In genomic region chr12:10027311-10028099, GRCh38 we compare ENCODE assay signal across 13 cellular contexts. TPM values are rescaled to one million over a fixed set of nuclear protein-coding genes. Genes with fewer than 3 reads are reported as not detected.
DNase-seq lines count a peak whose midpoint lies in the region; ATAC-seq, FAIRE-seq and TF ChIP-seq lines count a peak whose summit lies in the region.
"Had no signal": no experiment of that assay in that cellular context is flagged by ENCODE, and none has a peak within 500 bp of the region (broad histone marks: within the 10 kb centered on the region; RNA-seq: fewer than 3 reads in every experiment).

No MANE protein-coding gene starts in this region.

- TF ChIP-seq CTCF in right lobe of liver (IDR thresholded peaks at IDR 0.05) = no peak
- TF ChIP-seq CTCF in HepG2 (CRISPR knock-in tag; IDR thresholded peaks at IDR 0.05) = no peak
- TF ChIP-seq CTCF in fibroblast of villous mesenchyme (IDR thresholded peaks at IDR 0.05; ENCODE audit: insufficient read depth, low read depth, low read length) = no peak

- peak in 3 of 4 donors; percentile 32 to 54 (median 36) for ATAC-seq in right lobe of liver
- ATAC-seq in HepG2 = no peak
- no peak for ATAC-seq in GM18520 (IDR thresholded peaks at IDR 0.05; ENCODE audit: unreplicated experiment)
- ATAC-seq: Panc1 had no signal

- TF ChIP-seq EP300 in HepG2 (IDR thresholded peaks at IDR 0.05; ENCODE audit: low read depth in 2 of 2, low read length in 2 of 2) (no peak), HepG2 (CRISPR knock-in tag; IDR thresholded peaks at IDR 0.05; ENCODE audit: borderline replicate concordance) (no peak)

- no peak overlapping the region for H2AFZ ChIP-seq in HepG2 (ENCODE audit: low read length)

- H3K27me3 ChIP-seq in right lobe of liver (no peaks in the 10 kb centered on the region), HepG2 (ENCODE audit: control insufficient read depth in 1 of 2, insufficient read depth in 2 of 2, low read length in 2 of 2) (peaks cover 0 to 9% of the 10 kb centered on the region in 2 experiments; a peak in 2 of 5 replicates), small intestine (ENCODE audit: control insufficient read depth in 2 of 2, insufficient read depth in 2 of 2, low read length in 2 of 2) (no peaks in the 10 kb centered on the region)

- H3K79me2 ChIP-seq in HepG2 (ENCODE audit: insufficient read depth, low read length) = no peaks in the 10 kb centered on the region

- H3K27ac ChIP-seq in right lobe of liver (no peak overlapping the region), HepG2 (ENCODE audit: extremely low read length, insufficient read depth, low read length) (no peak overlapping the region), small intestine (ENCODE audit: low read depth in 1 of 2, low read length in 1 of 2) (no peak overlapping the region)

- CTCF ChIA-PET in HepG2 (lab: Yijun Ruan, JAX; ENCODE audit: low intra/inter-chr PET ratio, low total read pairs) = no interaction called here

- TF ChIP-seq POLR2A in right lobe of liver (IDR thresholded peaks at IDR 0.05) (no peak), HepG2 (IDR thresholded peaks at IDR 0.05; ENCODE audit: insufficient read depth in 1 of 2, low read depth in 2 of 2, low read length in 2 of 2) (no peak)

- in situ Hi-C loops in HepG2 (cut with HindIII; ENCODE audit: extremely low pct_ligation_motif_present, low pct_unique_long_range_greater_than_20kb) (no loop called here), SK-MEL-5 (cut with HindIII; ENCODE audit: low pct_unique_long_range_greater_than_20kb, low sequenced_read_pairs) (no loop called here)

- H4K20me1 ChIP-seq in HepG2 (ENCODE audit: insufficient read depth, low read length) = no peaks in the 10 kb centered on the region

- 22% methylated on average over 6 of the region's 7 CpGs for WGBS in right lobe of liver (ENCODE audit: insufficient coverage, low coverage, low lambda C conversion rate, missing lambda C conversion rate)
- WGBS in HepG2 (ENCODE audit: low lambda C conversion rate) = 8% methylated on average over 7 of the region's 7 CpGs
- 56 to 71% (median 61%) methylated on average over 7 of the region's 7 CpGs for WGBS in small intestine, 3 donors

- H3K4me2 ChIP-seq in HepG2 (ENCODE audit: low read depth, low read length) = no peak overlapping the region

- no peak for TF ChIP-seq RAD21 in HepG2 (CRISPR knock-in tag; IDR thresholded peaks at IDR 0.05)

- FAIRE-seq in HepG2 (lab: Jason Lieb, UNC) = no peak
- no peak for FAIRE-seq in small intestine (lab: Jason Lieb, UNC)

- DNase-seq in right lobe of liver = no peak
- no peak for DNase-seq in HepG2 (ENCODE audit: low spot score)
- DNase-seq in SK-MEL-5 (ENCODE audit: low read depth, low spot score) = peak; percentile 80
- peak; percentile 51 for DNase-seq in fibroblast of villous mesenchyme (ENCODE audit: low read depth)
- no peak for DNase-seq in anterior cingulate cortex (lab: John Stamatoyannopoulos, UW)
- no peak for DNase-seq in small intestine
- no peak for DNase-seq in NCI-H446 treated with DMSO at 0.1 percent for 48 hours (lab: John Stamatoyannopoulos, UW)
- DNase-seq: activated CD4-positive, alpha-beta T cell treated with anti-CD3 and anti-CD28 coated beads for 4 hours; activated naive CD4-positive, alpha-beta T cell treated with anti-CD3 and anti-CD28 coated beads for 36 hours; NCI-H1694 treated with DMSO at 0.1 percent for 48 hours; stimulated activated CD4-positive, alpha-beta T cell treated with anti-CD3 and anti-CD28 coated beads, Interleukin-4, amount 100 ng/mL, for 4 hours had no signal

- H3K4me1 ChIP-seq in right lobe of liver = no peaks in the 10 kb centered on the region
- H3K4me1 ChIP-seq in HepG2 (ENCODE audit: insufficient read depth, low read length) = no peaks in the 10 kb centered on the region
- H3K4me1 ChIP-seq in small intestine (ENCODE audit: control insufficient read depth in 2 of 2, insufficient read depth in 1 of 2, low read depth in 1 of 2, low read length in 1 of 2) = no peaks in the 10 kb centered on the region

- H3K4me3 ChIP-seq in right lobe of liver (no peak overlapping the region), HepG2 (replicated peaks in 1 of 3; ENCODE audit: insufficient read depth in 1 of 3, low read depth in 2 of 3, low read length in 3 of 3) (no peak overlapping the region), fibroblast of villous mesenchyme (ENCODE audit: low read depth, low read length) (no peak overlapping the region), small intestine (ENCODE audit: low read depth in 1 of 2, low read length in 2 of 2) (no peak overlapping the region)

- intact Hi-C loops in right lobe of liver (cut with DNase I) = no loop called here
- intact Hi-C loops in HepG2 (cut with micrococcal nuclease; ENCODE audit: unreplicated experiment) = no loop called here

- no TSS peak for BruUV-seq in HepG2 (replicated peaks; lab: Mats Ljungman, UMichigan)

- POLR2A ChIA-PET in HepG2 (lab: Yijun Ruan, JAX) = no interaction called here

- no peaks in the 10 kb centered on the region for H3K9me3 ChIP-seq in right lobe of liver
- no peaks in the 10 kb centered on the region for H3K9me3 ChIP-seq in HepG2 (ENCODE audit: low read length)
- H3K9me3 ChIP-seq in small intestine (ENCODE audit: control insufficient read depth, low read depth) = no peaks in the 10 kb centered on the region

- H3K36me3 ChIP-seq in right lobe of liver (no peaks in the 10 kb centered on the region), HepG2 (replicated peaks in 1 of 2; ENCODE audit: control insufficient read depth in 1 of 2, insufficient read depth in 2 of 2, low read length in 2 of 2) (no peaks in the 10 kb centered on the region), small intestine (ENCODE audit: control insufficient read depth in 2 of 2, insufficient read depth in 2 of 2, low read length in 2 of 2) (no peaks in the 10 kb centered on the region)

- H3K9ac ChIP-seq in HepG2 (ENCODE audit: insufficient read depth, low read depth, low read length) = no peak overlapping the region

RNA-seq across cellular contexts. Expression of gene CLEC9A, which starts 3.0 kb away (rescaled TPM):
- not detected for total RNA-seq in right lobe of liver
- total RNA-seq in HepG2 (2016; rRNA removed; fragmentation: Illumina TruSeq; extraction: Trizol) = not detected in 2 replicates
- not detected in 2 replicates for total RNA-seq in HepG2 (2016; cell fraction: cytosol; rRNA removed; fragmentation: Illumina TruSeq; extraction: Trizol; ENCODE audit: low read depth)
- not detected in 2 replicates for total RNA-seq in HepG2 (2016; cell fraction: insoluble cytoplasmic fraction; rRNA removed; fragmentation: Illumina TruSeq; extraction: Trizol)
- total RNA-seq in HepG2 (2016; cell fraction: membrane; rRNA removed; fragmentation: Illumina TruSeq; extraction: Trizol) = not detected in 2 replicates
- total RNA-seq in HepG2 (2016; cell fraction: nucleus; rRNA removed; fragmentation: Illumina TruSeq; extraction: Trizol) = not detected in 2 replicates
- not detected in 2 replicates for polyA plus RNA-seq in HepG2 (2011; rRNA removed)
- not detected in 2 replicates for polyA plus RNA-seq in HepG2 (2011; cell fraction: cytosol; rRNA removed)
- polyA plus RNA-seq in HepG2 (2011; cell fraction: nucleus; rRNA removed) = not detected in 2 replicates
- polyA plus RNA-seq in HepG2 (2012) = not detected in 2 replicates
- polyA plus RNA-seq in HepG2 (2016; cell fraction: cytosol; fragmentation: Illumina TruSeq; extraction: Trizol; ENCODE audit: low read depth) = not detected in 2 replicates
- polyA plus RNA-seq in HepG2 (2016; cell fraction: insoluble cytoplasmic fraction; fragmentation: Illumina TruSeq; extraction: Trizol; ENCODE audit: low read depth) = not detected in 2 replicates
- polyA plus RNA-seq in HepG2 (2016; cell fraction: membrane; fragmentation: Illumina TruSeq; extraction: Trizol; ENCODE audit: low read depth) = not detected in 2 replicates
- not detected in 2 replicates for polyA plus RNA-seq in HepG2 (2016; cell fraction: nucleus; fragmentation: Illumina TruSeq; extraction: Trizol; ENCODE audit: insufficient read depth, low read depth)
- not detected in 2 replicates for polyA minus RNA-seq in HepG2 (2011; rRNA and poly(A)+ RNA removed; ENCODE audit: low replicate concordance)
- polyA minus RNA-seq in HepG2 (2011; cell fraction: cytosol; rRNA and poly(A)+ RNA removed) = not detected in 2 replicates
- polyA minus RNA-seq in HepG2 (2011; cell fraction: nucleus; rRNA and poly(A)+ RNA removed) = not detected in 2 replicates
- not detected in 2 replicates for total RNA-seq in SK-MEL-5 (2014; rRNA removed; shearing (Covaris generic))
- not detected in 2 replicates for polyA plus RNA-seq in SK-MEL-5 (2015; cell fraction: cytosol; rRNA removed)
- not detected in 2 replicates for polyA plus RNA-seq in SK-MEL-5 (2015; cell fraction: nucleus; rRNA removed)
- not detected in 2 replicates for total RNA-seq in fibroblast of villous mesenchyme
- polyA plus RNA-seq in small intestine = under 1 TPM in 1 of 3 donors, not detected in 2; 0.12 TPM
- total RNA-seq: activated naive CD4-positive, alpha-beta T cell treated with anti-CD3 and anti-CD28 coated beads for 36 hours had no signal

RNA-seq across cellular contexts. Expression of gene CLEC12B, which starts 17.1 kb away (rescaled TPM):
- total RNA-seq in right lobe of liver = not detected
- not detected in 2 replicates for total RNA-seq in HepG2 (2016; rRNA removed; fragmentation: Illumina TruSeq; extraction: Trizol)
- not detected in 2 replicates for total RNA-seq in HepG2 (2016; cell fraction: cytosol; rRNA removed; fragmentation: Illumina TruSeq; extraction: Trizol; ENCODE audit: low read depth)
- total RNA-seq in HepG2 (2016; cell fraction: insoluble cytoplasmic fraction; rRNA removed; fragmentation: Illumina TruSeq; extraction: Trizol) = not detected in 2 replicates
- not detected in 2 replicates for total RNA-seq in HepG2 (2016; cell fraction: membrane; rRNA removed; fragmentation: Illumina TruSeq; extraction: Trizol)
- total RNA-seq in HepG2 (2016; cell fraction: nucleus; rRNA removed; fragmentation: Illumina TruSeq; extraction: Trizol) = not detected in 2 replicates
- polyA plus RNA-seq in HepG2 (2011; rRNA removed) = not detected in 2 replicates
- polyA plus RNA-seq in HepG2 (2011; cell fraction: cytosol; rRNA removed) = not detected in 2 replicates
- not detected in 2 replicates for polyA plus RNA-seq in HepG2 (2011; cell fraction: nucleus; rRNA removed)
- not detected in 2 replicates for polyA plus RNA-seq in HepG2 (2012)
- not detected in 2 replicates for polyA plus RNA-seq in HepG2 (2016; cell fraction: cytosol; fragmentation: Illumina TruSeq; extraction: Trizol; ENCODE audit: low read depth)
- polyA plus RNA-seq in HepG2 (2016; cell fraction: insoluble cytoplasmic fraction; fragmentation: Illumina TruSeq; extraction: Trizol; ENCODE audit: low read depth) = not detected in 2 replicates
- not detected in 2 replicates for polyA plus RNA-seq in HepG2 (2016; cell fraction: membrane; fragmentation: Illumina TruSeq; extraction: Trizol; ENCODE audit: low read depth)
- polyA plus RNA-seq in HepG2 (2016; cell fraction: nucleus; fragmentation: Illumina TruSeq; extraction: Trizol; ENCODE audit: insufficient read depth, low read depth) = not detected in 2 replicates
- polyA minus RNA-seq in HepG2 (2011; rRNA and poly(A)+ RNA removed; ENCODE audit: low replicate concordance) = not detected in 2 replicates
- not detected in 2 replicates for polyA minus RNA-seq in HepG2 (2011; cell fraction: cytosol; rRNA and poly(A)+ RNA removed)
- polyA minus RNA-seq in HepG2 (2011; cell fraction: nucleus; rRNA and poly(A)+ RNA removed) = not detected in 2 replicates
- 0.13 and 0.45 TPM in 2 replicates for total RNA-seq in SK-MEL-5 (2014; rRNA removed; shearing (Covaris generic))
- polyA plus RNA-seq in SK-MEL-5 (2015; cell fraction: cytosol; rRNA removed) = 0.11 TPM in 1 of 2 replicates, not detected in the other
- 0.57 and 0.81 TPM in 2 replicates for polyA plus RNA-seq in SK-MEL-5 (2015; cell fraction: nucleus; rRNA removed)
- total RNA-seq in fibroblast of villous mesenchyme = not detected in 2 replicates
- under 1 TPM in 1 of 3 donors, not detected in 2; 0.09 TPM for polyA plus RNA-seq in small intestine
- total RNA-seq: activated naive CD4-positive, alpha-beta T cell treated with anti-CD3 and anti-CD28 coated beads for 36 hours had no signal

RNA-seq across cellular contexts. Expression of gene CLEC1B, which starts 28.6 kb away (rescaled TPM):
- total RNA-seq in right lobe of liver = 10 to 100 TPM in 3 of 6 experiments, 1 to 10 TPM in 3; 6.8 to 23.5 (median 9.7) TPM
- total RNA-seq in HepG2 (2016; rRNA removed; fragmentation: Illumina TruSeq; extraction: Trizol) = not detected in 2 replicates
- total RNA-seq in HepG2 (2016; cell fraction: cytosol; rRNA removed; fragmentation: Illumina TruSeq; extraction: Trizol; ENCODE audit: low read depth) = not detected in 2 replicates
- total RNA-seq in HepG2 (2016; cell fraction: insoluble cytoplasmic fraction; rRNA removed; fragmentation: Illumina TruSeq; extraction: Trizol) = not detected in 2 replicates
- not detected in 2 replicates for total RNA-seq in HepG2 (2016; cell fraction: membrane; rRNA removed; fragmentation: Illumina TruSeq; extraction: Trizol)
- total RNA-seq in HepG2 (2016; cell fraction: nucleus; rRNA removed; fragmentation: Illumina TruSeq; extraction: Trizol) = not detected in 2 replicates
- polyA plus RNA-seq in HepG2 (2011; rRNA removed) = not detected in 2 replicates
- polyA plus RNA-seq in HepG2 (2011; cell fraction: cytosol; rRNA removed) = not detected in 2 replicates
- polyA plus RNA-seq in HepG2 (2011; cell fraction: nucleus; rRNA removed) = not detected in 2 replicates
- polyA plus RNA-seq in HepG2 (2012) = not detected in 2 replicates
- polyA plus RNA-seq in HepG2 (2016; cell fraction: cytosol; fragmentation: Illumina TruSeq; extraction: Trizol; ENCODE audit: low read depth) = not detected in 2 replicates
- not detected in 2 replicates for polyA plus RNA-seq in HepG2 (2016; cell fraction: insoluble cytoplasmic fraction; fragmentation: Illumina TruSeq; extraction: Trizol; ENCODE audit: low read depth)
- polyA plus RNA-seq in HepG2 (2016; cell fraction: membrane; fragmentation: Illumina TruSeq; extraction: Trizol; ENCODE audit: low read depth) = not detected in 2 replicates
- not detected in 2 replicates for polyA plus RNA-seq in HepG2 (2016; cell fraction: nucleus; fragmentation: Illumina TruSeq; extraction: Trizol; ENCODE audit: insufficient read depth, low read depth)
- polyA minus RNA-seq in HepG2 (2011; rRNA and poly(A)+ RNA removed; ENCODE audit: low replicate concordance) = not detected in 2 replicates
- not detected in 2 replicates for polyA minus RNA-seq in HepG2 (2011; cell fraction: cytosol; rRNA and poly(A)+ RNA removed)
- polyA minus RNA-seq in HepG2 (2011; cell fraction: nucleus; rRNA and poly(A)+ RNA removed) = not detected in 2 replicates
- not detected in 2 replicates for total RNA-seq in SK-MEL-5 (2014; rRNA removed; shearing (Covaris generic))
- polyA plus RNA-seq in SK-MEL-5 (2015; cell fraction: cytosol; rRNA removed) = not detected in 2 replicates
- polyA plus RNA-seq in SK-MEL-5 (2015; cell fraction: nucleus; rRNA removed) = not detected in 2 replicates
- total RNA-seq in fibroblast of villous mesenchyme = under 0.01 TPM in 1 of 2 replicates, not detected in the other
- polyA plus RNA-seq in small intestine = not detected
- total RNA-seq: activated naive CD4-positive, alpha-beta T cell treated with anti-CD3 and anti-CD28 coated beads for 36 hours had no signal

RNA-seq across cellular contexts. Expression of gene CLEC12A, which starts 56.3 kb away (rescaled TPM):
- total RNA-seq in right lobe of liver = 1 to 10 TPM in 2 of 6 experiments, under 1 TPM in 4; 0.22 to 2.9 (median 0.99) TPM
- total RNA-seq in HepG2 (2016; rRNA removed; fragmentation: Illumina TruSeq; extraction: Trizol) = not detected in 2 replicates
- total RNA-seq in HepG2 (2016; cell fraction: cytosol; rRNA removed; fragmentation: Illumina TruSeq; extraction: Trizol; ENCODE audit: low read depth) = not detected in 2 replicates
- not detected in 2 replicates for total RNA-seq in HepG2 (2016; cell fraction: insoluble cytoplasmic fraction; rRNA removed; fragmentation: Illumina TruSeq; extraction: Trizol)
- not detected in 2 replicates for total RNA-seq in HepG2 (2016; cell fraction: membrane; rRNA removed; fragmentation: Illumina TruSeq; extraction: Trizol)
- not detected in 2 replicates for total RNA-seq in HepG2 (2016; cell fraction: nucleus; rRNA removed; fragmentation: Illumina TruSeq; extraction: Trizol)
- not detected in 2 replicates for polyA plus RNA-seq in HepG2 (2011; rRNA removed)
- polyA plus RNA-seq in HepG2 (2011; cell fraction: cytosol; rRNA removed) = not detected in 2 replicates
- not detected in 2 replicates for polyA plus RNA-seq in HepG2 (2011; cell fraction: nucleus; rRNA removed)
- polyA plus RNA-seq in HepG2 (2012) = not detected in 2 replicates
- polyA plus RNA-seq in HepG2 (2016; cell fraction: cytosol; fragmentation: Illumina TruSeq; extraction: Trizol; ENCODE audit: low read depth) = not detected in 2 replicates
- not detected in 2 replicates for polyA plus RNA-seq in HepG2 (2016; cell fraction: insoluble cytoplasmic fraction; fragmentation: Illumina TruSeq; extraction: Trizol; ENCODE audit: low read depth)
- polyA plus RNA-seq in HepG2 (2016; cell fraction: membrane; fragmentation: Illumina TruSeq; extraction: Trizol; ENCODE audit: low read depth) = not detected in 2 replicates
- polyA plus RNA-seq in HepG2 (2016; cell fraction: nucleus; fragmentation: Illumina TruSeq; extraction: Trizol; ENCODE audit: insufficient read depth, low read depth) = not detected in 2 replicates
- polyA minus RNA-seq in HepG2 (2011; rRNA and poly(A)+ RNA removed; ENCODE audit: low replicate concordance) = not detected in 2 replicates
- not detected in 2 replicates for polyA minus RNA-seq in HepG2 (2011; cell fraction: cytosol; rRNA and poly(A)+ RNA removed)
- not detected in 2 replicates for polyA minus RNA-seq in HepG2 (2011; cell fraction: nucleus; rRNA and poly(A)+ RNA removed)
- not detected in 2 replicates for total RNA-seq in SK-MEL-5 (2014; rRNA removed; shearing (Covaris generic))
- polyA plus RNA-seq in SK-MEL-5 (2015; cell fraction: cytosol; rRNA removed) = not detected in 2 replicates
- polyA plus RNA-seq in SK-MEL-5 (2015; cell fraction: nucleus; rRNA removed) = not detected in 2 replicates
- not detected in 2 replicates for total RNA-seq in fibroblast of villous mesenchyme
- polyA plus RNA-seq in small intestine = 1 to 10 TPM in 1 of 3 donors, not detected in 2; 1.5 TPM
- total RNA-seq: activated naive CD4-positive, alpha-beta T cell treated with anti-CD3 and anti-CD28 coated beads for 36 hours had no signal

Comparison
In these comparisons a context has a peak if more than half of its experiments do, and no peak if none do; other contexts are left out.
1. ATAC-seq: peak in right lobe of liver (3 of 4); none in HepG2 (single experiment) and GM18520 (single experiment).
2. DNase-seq: peak in SK-MEL-5 (single experiment) and fibroblast of villous mesenchyme (single experiment); none in right lobe of liver (0 of 3), HepG2 (single experiment), anterior cingulate cortex (0 of 58), small intestine (single experiment) and NCI-H446 treated with DMSO at 0.1 percent for 48 hours (single experiment).